In genomic region chr1:6490181-6491075, GRCh38 we compare ENCODE assay signal across 8 cellular contexts. TPM values are rescaled to one million over a fixed set of nuclear protein-coding genes. Genes with fewer than 3 reads are reported as not detected.
A peak's percentile ranks its signal among the peaks of the same experiment; 100 is the strongest.
DNase-seq lines count a peak whose midpoint lies in the region; ATAC-seq and TF ChIP-seq lines count a peak whose summit lies in the region.

No MANE protein-coding gene starts in this region.

- no peak overlapping the region for H2BK15ac ChIP-seq in mesenchymal stem cell (ENCODE audit: low read depth, poor library complexity, severe bottlenecking)

- H2AFZ ChIP-seq in MM.1S (ENCODE audit: low read length): peak overlapping the region; percentile 49
- peak overlapping the region; percentile 85 for H2AFZ ChIP-seq in mesenchymal stem cell (ENCODE audit: low read depth, low read length)

- peak overlapping the region in 1 of 2 experiments; percentile 91 for H3K23ac ChIP-seq in mesenchymal stem cell (ENCODE audit: low read length in 2 of 2)

- H3K36me3 ChIP-seq in MM.1S (replicated peaks; ENCODE audit: insufficient read depth, low read length) (no peaks in the 10 kb centered on the region), mesenchymal stem cell (ENCODE audit: control insufficient read depth in 1 of 2, insufficient read depth in 2 of 2, low read depth in 1 of 2, low read length in 2 of 2) (peaks cover 0 to 20% of the 10 kb centered on the region in 2 experiments)

- ATAC-seq in CD4-positive, alpha-beta T cell (ENCODE audit: poor library complexity): peak; percentile 30

- H3K27ac ChIP-seq in CD4-positive, alpha-beta T cell (ENCODE audit: low read depth, low read length): peak overlapping the region; percentile 26
- H3K27ac ChIP-seq in MM.1S (ENCODE audit: low read length): peak overlapping the region; percentile 19; the same call in 1 of the 2 replicates
- peak overlapping the region; percentile 89 for H3K27ac ChIP-seq in mesenchymal stem cell (ENCODE audit: low read length, poor library complexity, severe bottlenecking)

- POLR2A ChIA-PET in CD4-positive, alpha-beta T cell (lab: Charles Lee): interaction anchor here (0.7 to 2.7 kb wide), 8 partner anchors 31 to 156 kb away, joined by 3 to 16 read pairs (median 4); partner anchors contain the start of genes NOL9, TAS1R1 and ZBTB48

- WGBS in mesenchymal stem cell: under 1% methylated on average over 68 of the region's 70 CpGs

- H3K27ac Mint-ChIP-seq in CD4-positive, alpha-beta T cell: peak overlapping the region; percentile 65
- peak overlapping the region; percentile 84 for H3K27ac Mint-ChIP-seq in activated CD4-positive, alpha-beta T cell treated with anti-CD3 and anti-CD28 coated beads, Interleukin-2, amount 10 ng/mL, durations not matched to agents 24 days and 14 days

- H3K4me3 ChIP-seq in MM.1S (ENCODE audit: low read length): peak overlapping the region; percentile 58
- peak overlapping the region; percentile 75 to 90 for H3K4me3 ChIP-seq in mesenchymal stem cell (ENCODE audit: insufficient read depth in 1 of 2, low read depth in 1 of 2, low read length in 2 of 2)

- no peaks in the 10 kb centered on the region for H3K9me3 ChIP-seq in CD4-positive, alpha-beta T cell (ENCODE audit: control insufficient read depth, low read length)
- no peaks in the 10 kb centered on the region for H3K9me3 ChIP-seq in MM.1S (replicated peaks; ENCODE audit: insufficient read depth, low read length)
- no peaks in the 10 kb centered on the region for H3K9me3 ChIP-seq in mesenchymal stem cell (ENCODE audit: control insufficient read depth, low read length)

- H3K27me3 Mint-ChIP-seq in CD4-positive, alpha-beta T cell: peaks cover 20% of the 10 kb centered on the region
- peaks cover 12% of the 10 kb centered on the region for H3K27me3 Mint-ChIP-seq in activated CD4-positive, alpha-beta T cell treated with anti-CD3 and anti-CD28 coated beads, Interleukin-2, amount 10 ng/mL, durations not matched to agents 24 days and 14 days

- intact Hi-C loops in CD4-positive, alpha-beta T cell (cut with DNase I, micrococcal nuclease): loop anchor here in 1 of 2 experiments (1.0 kb wide), 2 partner anchors 67 to 156 kb away; no protein-coding TSS in a partner anchor
- intact Hi-C loops in activated CD4-positive, alpha-beta T cell treated with anti-CD3 and anti-CD28 coated beads, Interleukin-2, amount 10 ng/mL, durations not matched to agents 24 days and 14 days (cut with micrococcal nuclease): loop anchor here (1.0 to 5.0 kb wide), 2 partner anchors 62 to 156 kb away; partner anchors contain the start of gene NOL9

- H3K36me3 Mint-ChIP-seq in CD4-positive, alpha-beta T cell (ENCODE audit: low read depth): no peaks in the 10 kb centered on the region
- H3K36me3 Mint-ChIP-seq in activated CD4-positive, alpha-beta T cell treated with anti-CD3 and anti-CD28 coated beads, Interleukin-2, amount 10 ng/mL, durations not matched to agents 24 days and 14 days (ENCODE audit: low read depth): no peaks in the 10 kb centered on the region

- H3K14ac ChIP-seq in mesenchymal stem cell (ENCODE audit: low read length in 2 of 2): peak overlapping the region; percentile 79 to 86

- H2BK5ac ChIP-seq in mesenchymal stem cell (ENCODE audit: low read depth, low read length, poor library complexity, severe bottlenecking): peak overlapping the region; percentile 63

- peaks cover 39% of the 10 kb centered on the region for H3K79me1 ChIP-seq in mesenchymal stem cell (replicated peaks; ENCODE audit: low read length, poor library complexity, severe bottlenecking)

- peak overlapping the region; percentile 18 to 37 for H2BK12ac ChIP-seq in mesenchymal stem cell (ENCODE audit: low read length in 2 of 2)

- peaks cover 3% of the 10 kb centered on the region; the same call in 1 of the 2 replicates for H3K4me1 ChIP-seq in MM.1S (ENCODE audit: low read length)
- H3K4me1 ChIP-seq in mesenchymal stem cell (ENCODE audit: control insufficient read depth, insufficient read depth, low read depth, low read length): peaks cover 54% of the 10 kb centered on the region

- no peaks in the 10 kb centered on the region for H4K20me1 ChIP-seq in MM.1S (ENCODE audit: insufficient read depth, low read length)

- H3K79me2 ChIP-seq in MM.1S (ENCODE audit: low read length): no peaks in the 10 kb centered on the region

- H3K9me2 ChIP-seq in MM.1S (replicated peaks; ENCODE audit: insufficient read depth, low read length): no peaks in the 10 kb centered on the region

- TF ChIP-seq CTCF in CD4-positive, alpha-beta T cell (IDR thresholded peaks at IDR 0.05): peak; percentile 53
- TF ChIP-seq CTCF in MM.1S (IDR thresholded peaks at IDR 0.05; ENCODE audit: low read length): no peak

- H2BK120ac ChIP-seq in mesenchymal stem cell (ENCODE audit: low read depth, low read length): peak overlapping the region; percentile 86

- H3K9me3 Mint-ChIP-seq in CD4-positive, alpha-beta T cell: no peaks in the 10 kb centered on the region
- no peaks in the 10 kb centered on the region for H3K9me3 Mint-ChIP-seq in activated CD4-positive, alpha-beta T cell treated with anti-CD3 and anti-CD28 coated beads, Interleukin-2, amount 10 ng/mL, durations not matched to agents 24 days and 14 days

- H3K4ac ChIP-seq in mesenchymal stem cell (ENCODE audit: low read depth in 1 of 2, low read length in 2 of 2): peak overlapping the region; percentile 58 to 76

- peak overlapping the region; percentile 70 for H4K91ac ChIP-seq in mesenchymal stem cell (ENCODE audit: low read length)

- peak in 9 of 10 experiments; percentile 19 to 61 (median 38) for DNase-seq in CD4-positive, alpha-beta T cell
- DNase-seq in GM19240 (ENCODE audit: insufficient read length, low spot score): peak; percentile 76
- DNase-seq in MM.1S: peak; percentile 81
- DNase-seq in activated CD4-positive, alpha-beta T cell treated with anti-CD3 and anti-CD28 coated beads, Interleukin-2, amount 10 ng/mL, durations not matched to agents 24 days and 14 days: peak; percentile 90
- DNase-seq in effector CD8-positive, alpha-beta T cell (lab: John Stamatoyannopoulos, UW): peak; percentile 12
- DNase-seq in mesenchymal stem cell: peak; percentile 75
- DNase-seq in stimulated activated CD8-positive, alpha-beta memory T cell treated with anti-CD3 and anti-CD28 coated beads, Interleukin-7, amount 100 ng/mL, for 48 hours (ENCODE audit: extremely low read depth in 1 of 2, low read depth in 1 of 2): peak; percentile 29 to 42
- DNase-seq in Kasumi-1 (lab: John Stamatoyannopoulos, UW): no peak

- H3K27me3 ChIP-seq in CD4-positive, alpha-beta T cell (ENCODE audit: control insufficient read depth, insufficient read depth, low read length): peaks cover 9% of the 10 kb centered on the region
- H3K27me3 ChIP-seq in MM.1S (replicated peaks; ENCODE audit: insufficient read depth, low read length): peaks cover 25% of the 10 kb centered on the region
- H3K27me3 ChIP-seq in mesenchymal stem cell (ENCODE audit: control insufficient read depth in 1 of 2, insufficient read depth in 1 of 2, low read length in 2 of 2): peaks cover 0 to 6% of the 10 kb centered on the region in 2 experiments

- peak overlapping the region; percentile 84 for H3K4me3 Mint-ChIP-seq in CD4-positive, alpha-beta T cell
- H3K4me3 Mint-ChIP-seq in activated CD4-positive, alpha-beta T cell treated with anti-CD3 and anti-CD28 coated beads, Interleukin-2, amount 10 ng/mL, durations not matched to agents 24 days and 14 days: peak overlapping the region; percentile 81

- peak overlapping the region; percentile 82 to 91 for H3K18ac ChIP-seq in mesenchymal stem cell (ENCODE audit: low read depth in 1 of 2, low read length in 2 of 2)

- peak overlapping the region; percentile 94 for H4K8ac ChIP-seq in mesenchymal stem cell (ENCODE audit: low read length)

- CTCF ChIA-PET in CD4-positive, alpha-beta T cell (lab: Charles Lee): interaction anchor here (0.6 to 1.9 kb wide), 8 partner anchors 14 to 157 kb away, joined by 3 to 7 read pairs (median 4); no protein-coding TSS in a partner anchor

- peak overlapping the region; percentile 83 for H3K4me2 ChIP-seq in MM.1S (ENCODE audit: low read depth, low read length)
- peak overlapping the region; percentile 99 for H3K4me2 ChIP-seq in mesenchymal stem cell (ENCODE audit: low read length, poor library complexity, severe bottlenecking)

- H2AK5ac ChIP-seq in mesenchymal stem cell (ENCODE audit: low read length, severe bottlenecking): peak overlapping the region; percentile 35

- H3F3A ChIP-seq in MM.1S (ENCODE audit: insufficient read depth, low read length): no peaks in the 10 kb centered on the region

- H3K9ac ChIP-seq in MM.1S (ENCODE audit: low read length): peak overlapping the region; percentile 78
- H3K9ac ChIP-seq in mesenchymal stem cell (ENCODE audit: low read length): peak overlapping the region; percentile 88

- H3K4me1 Mint-ChIP-seq in CD4-positive, alpha-beta T cell (ENCODE audit: low read depth): peaks cover 31% of the 10 kb centered on the region
- peaks cover 20% of the 10 kb centered on the region for H3K4me1 Mint-ChIP-seq in activated CD4-positive, alpha-beta T cell treated with anti-CD3 and anti-CD28 coated beads, Interleukin-2, amount 10 ng/mL, durations not matched to agents 24 days and 14 days

RNA-seq across cellular contexts. Expression of gene PLEKHG5, which starts 1.0 kb away (rescaled TPM):
- 1 to 10 TPM; 5.0 to 6.1 TPM for total RNA-seq in CD4-positive, alpha-beta T cell
- total RNA-seq in activated CD4-positive, alpha-beta T cell treated with anti-CD3 and anti-CD28 coated beads, Interleukin-2, amount 10 ng/mL, durations not matched to agents 24 days and 14 days: 1.3 and 1.9 TPM in 2 replicates
- polyA plus RNA-seq in mesenchymal stem cell (2013, experiment 1 of 2): 6.5 TPM
- 6.7 TPM for polyA plus RNA-seq in mesenchymal stem cell (2013, experiment 2 of 2)

RNA-seq across cellular contexts. Expression of gene TNFRSF25, which starts 24.5 kb away (rescaled TPM):
- total RNA-seq in CD4-positive, alpha-beta T cell: 100 to 1,000 TPM; 220 to 225 TPM
- 139 and 146 TPM in 2 replicates for total RNA-seq in activated CD4-positive, alpha-beta T cell treated with anti-CD3 and anti-CD28 coated beads, Interleukin-2, amount 10 ng/mL, durations not matched to agents 24 days and 14 days
- 2.9 TPM for polyA plus RNA-seq in mesenchymal stem cell (2013, experiment 1 of 2)
- polyA plus RNA-seq in mesenchymal stem cell (2013, experiment 2 of 2): 2.4 TPM

Comparison
In these comparisons a context has a peak if more than half of its experiments do, and no peak if none do; other contexts are left out.
1. DNase-seq: peak in CD4-positive, alpha-beta T cell (9 of 10), GM19240 (single experiment), MM.1S (single experiment), activated CD4-positive, alpha-beta T cell treated with anti-CD3 and anti-CD28 coated beads, Interleukin-2, amount 10 ng/mL, durations not matched to agents 24 days and 14 days (single experiment), effector CD8-positive, alpha-beta T cell (single experiment), mesenchymal stem cell (single experiment) and stimulated activated CD8-positive, alpha-beta memory T cell treated with anti-CD3 and anti-CD28 coated beads, Interleukin-7, amount 100 ng/mL, for 48 hours (2 of 2); none in Kasumi-1 (0 of 2).
2. H3K27ac ChIP-seq: peak in every context shown above with its lines; median percentile 89 in mesenchymal stem cell; 26 in CD4-positive, alpha-beta T cell; 19 in MM.1S.